In the genomic region with DNA sequence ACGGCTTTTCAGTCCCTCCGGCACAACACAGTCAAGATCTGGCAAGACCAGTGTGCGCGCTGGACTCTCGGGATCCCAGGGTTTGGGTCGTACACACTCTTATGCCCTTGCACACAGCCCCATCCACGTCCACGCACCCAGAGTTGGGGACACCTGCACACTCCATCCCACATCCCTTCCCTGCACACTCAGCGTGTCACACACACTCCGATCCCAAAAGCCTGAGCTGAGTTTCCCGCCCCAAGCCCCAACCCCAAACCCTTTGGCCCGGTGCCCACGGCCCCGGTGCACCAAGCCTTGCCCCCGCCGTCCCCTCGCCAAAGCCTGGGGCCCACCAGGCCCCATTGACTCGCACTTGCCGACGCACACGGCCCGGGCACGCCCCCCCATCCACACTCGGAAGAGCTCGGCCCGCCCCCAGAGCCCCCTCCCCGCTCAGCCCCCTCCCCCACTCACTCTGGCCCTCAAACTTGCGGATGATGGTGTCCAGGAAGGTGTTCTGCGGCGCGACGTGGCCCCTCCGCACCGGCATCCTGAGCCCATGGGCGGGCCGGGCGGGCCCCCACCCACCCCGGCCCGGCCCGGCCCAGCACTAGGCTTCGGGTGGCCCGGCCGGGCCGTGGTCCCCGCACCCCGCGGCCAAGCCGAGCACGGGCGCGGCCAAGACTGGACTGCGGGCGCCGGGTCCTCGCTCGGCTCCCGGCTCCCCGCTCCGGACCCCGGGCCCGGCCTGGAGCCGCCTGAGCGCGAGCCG, we compare ENCODE assay signal across 8 cellular contexts. TPM values are rescaled to one million over a fixed set of nuclear protein-coding genes. Genes with fewer than 3 reads are reported as not detected.
DNase-seq lines count a peak whose midpoint lies in the region; ATAC-seq and TF ChIP-seq lines count a peak whose summit lies in the region.

No MANE protein-coding gene starts in this region.

- no peaks in the 10 kb centered on the region for H3K36me3 Mint-ChIP-seq in activated naive CD8-positive, alpha-beta T cell
- no peaks in the 10 kb centered on the region for H3K36me3 Mint-ChIP-seq in mesothelial cell of epicardium

- POLR2A ChIA-PET in AG04450 (lab: Yijun Ruan, JAX) = no interaction called here

- H3K36me3 ChIP-seq in ES-I3 (ENCODE audit: insufficient read depth, low read length) (no peaks in the 10 kb centered on the region), colonic mucosa (no peaks in the 10 kb centered on the region)

- CTCF ChIA-PET in AG04450 (lab: Charles Lee) = interaction anchor here (0.6 to 0.7 kb wide), 2 partner anchors 14 to 41 kb away, joined by 3 read pairs; no protein-coding TSS in a partner anchor

- no peaks in the 10 kb centered on the region for H3K9me3 Mint-ChIP-seq in activated naive CD8-positive, alpha-beta T cell (ENCODE audit: low read depth)
- no peaks in the 10 kb centered on the region for H3K9me3 Mint-ChIP-seq in mesothelial cell of epicardium

- peaks cover 21% of the 10 kb centered on the region; the same call in 1 of the 2 replicates for H3K4me1 ChIP-seq in ES-I3 (ENCODE audit: insufficient read depth, low read length)
- H3K4me1 ChIP-seq in colonic mucosa = no peaks in the 10 kb centered on the region

- peak overlapping the region; percentile 20; the same call in 1 of the 2 replicates for H3K4me3 ChIP-seq in AG04450 (ENCODE audit: low read depth, low read length)
- no peak overlapping the region for H3K4me3 ChIP-seq in colonic mucosa

- peaks cover 9% of the 10 kb centered on the region for H3K27me3 Mint-ChIP-seq in activated naive CD8-positive, alpha-beta T cell
- H3K27me3 Mint-ChIP-seq in mesothelial cell of epicardium (ENCODE audit: low read depth) = peaks cover 83% of the 10 kb centered on the region

- TF ChIP-seq CTCF in AG04450 (IDR thresholded peaks at IDR 0.05; ENCODE audit: low read depth, low read length) = no peak
- no peak for TF ChIP-seq CTCF in mesothelial cell of epicardium (IDR thresholded peaks at IDR 0.05; ENCODE audit: unreplicated experiment)
- TF ChIP-seq CTCF in colonic mucosa (IDR thresholded peaks at IDR 0.05) = no peak

- peak overlapping the region; percentile 88 for H3K4me3 Mint-ChIP-seq in activated naive CD8-positive, alpha-beta T cell
- H3K4me3 Mint-ChIP-seq in mesothelial cell of epicardium = peak overlapping the region; percentile 74

- DNase-seq in AG04450 (ENCODE audit: low read depth, low spot score) (no peak), mesothelial cell of epicardium (ENCODE audit: low spot score in 2 of 2, unreplicated experiment in 2 of 2) (no peak), colonic mucosa (no peak), cortex of kidney (lab: John Stamatoyannopoulos, UW) (no peak)

- H3K27ac Mint-ChIP-seq in activated naive CD8-positive, alpha-beta T cell = no peak overlapping the region
- no peak overlapping the region for H3K27ac Mint-ChIP-seq in mesothelial cell of epicardium

- intact Hi-C loops in colonic mucosa (cut with DNase I) = no loop called here

- no peak overlapping the region for H3K27ac ChIP-seq in AG04450 (ENCODE audit: low read depth, low read length)
- no peak overlapping the region for H3K27ac ChIP-seq in colonic mucosa

- H3K9me3 ChIP-seq in AG04450 (ENCODE audit: control insufficient read depth, insufficient read depth, low read length) (peaks cover 7% of the 10 kb centered on the region; the same call in 1 of the 2 replicates), ES-I3 (ENCODE audit: control insufficient read depth, insufficient read depth, low read length) (no peaks in the 10 kb centered on the region), colonic mucosa (no peaks in the 10 kb centered on the region)

- ATAC-seq in GM18498 (IDR thresholded peaks at IDR 0.05; ENCODE audit: unreplicated experiment) = no peak
- ATAC-seq in GM19395 (IDR thresholded peaks at IDR 0.05; ENCODE audit: unreplicated experiment) = no peak

- H3K9ac ChIP-seq in ES-I3 (ENCODE audit: low read depth, low read length) (peak overlapping the region; percentile 40; the same call in 1 of the 2 replicates), colonic mucosa (ENCODE audit: low read depth in 2 of 2, low read length in 2 of 2) (no peak overlapping the region)

- H3K4me1 Mint-ChIP-seq in activated naive CD8-positive, alpha-beta T cell (ENCODE audit: low read depth) = peaks cover 27% of the 10 kb centered on the region
- peaks cover 28% of the 10 kb centered on the region for H3K4me1 Mint-ChIP-seq in mesothelial cell of epicardium

- H3K27me3 ChIP-seq in AG04450 (ENCODE audit: control insufficient read depth, insufficient read depth, low read length) (peaks cover 74% of the 10 kb centered on the region), colonic mucosa (peaks cover 21% of the 10 kb centered on the region)

RNA-seq across cellular contexts. Expression of a gene that starts 0.6 kb away (rescaled TPM):
- polyA plus RNA-seq in AG04450 (2011; rRNA removed) = 1.3 and 2.0 TPM in 2 replicates
- polyA minus RNA-seq in AG04450 (2011; rRNA and poly(A)+ RNA removed) = 1.6 and 1.7 TPM in 2 replicates
- total RNA-seq in mesothelial cell of epicardium (11.2 to 12.3 TPM (median 11.7 TPM) in 3 replicates), colonic mucosa (1 to 10 TPM; 3.3 to 8.8 TPM)

RNA-seq across cellular contexts. Expression of a gene that starts 13.3 kb away (rescaled TPM):
- 0.60 and 1.5 TPM in 2 replicates for polyA plus RNA-seq in AG04450 (2011; rRNA removed)
- polyA minus RNA-seq in AG04450 (2011; rRNA and poly(A)+ RNA removed) = 0.17 and 0.32 TPM in 2 replicates
- total RNA-seq in mesothelial cell of epicardium = 6.0 to 7.8 TPM (median 6.6 TPM) in 3 replicates
- total RNA-seq in colonic mucosa = 1 to 10 TPM; 4.0 to 4.2 TPM

RNA-seq across cellular contexts. Expression of a gene that starts 46.7 kb away (rescaled TPM):
- polyA plus RNA-seq in AG04450 (2011; rRNA removed) = 0.02 and 0.06 TPM in 2 replicates
- polyA minus RNA-seq in AG04450 (2011; rRNA and poly(A)+ RNA removed) = not detected in 2 replicates
- total RNA-seq in mesothelial cell of epicardium = 10.6 to 14.0 TPM (median 11.8 TPM) in 3 replicates
- 1 to 10 TPM in 1 of 2 donors, under 1 TPM in 1; 0.66 to 1.2 TPM for total RNA-seq in colonic mucosa

RNA-seq across cellular contexts. Expression of a gene that starts 50.7 kb away (rescaled TPM):
- polyA plus RNA-seq in AG04450 (2011; rRNA removed) = 10.7 and 13.7 TPM in 2 replicates
- 20.3 and 25.0 TPM in 2 replicates for polyA minus RNA-seq in AG04450 (2011; rRNA and poly(A)+ RNA removed)
- total RNA-seq in mesothelial cell of epicardium = 39.8 to 48.0 TPM (median 40.7 TPM) in 3 replicates
- total RNA-seq in colonic mucosa = 10 to 100 TPM; 26.7 to 59.5 TPM
